1 cellular context compared by ENCODE assay signal in the genomic region with DNA sequence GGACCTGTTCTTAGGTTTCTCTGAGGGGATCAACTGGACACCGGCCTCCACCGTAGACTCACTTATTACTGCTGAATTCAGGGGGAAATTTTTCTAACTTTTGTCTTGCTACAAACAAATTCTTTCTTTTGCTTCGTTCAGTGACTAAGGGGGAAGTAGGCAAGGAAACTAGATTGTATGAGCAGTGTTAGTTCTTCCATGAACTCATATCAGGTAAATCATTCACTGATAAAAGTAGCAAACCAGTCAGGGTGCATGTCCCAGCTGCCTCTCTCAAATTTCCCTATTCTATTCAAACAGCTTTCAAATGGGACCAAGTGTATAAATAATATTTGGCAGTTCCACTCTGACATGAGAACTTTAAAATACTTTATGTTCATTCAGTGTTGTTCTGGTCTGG.
TF ChIP-seq lines count a peak whose summit lies in the region.

No MANE protein-coding gene starts in this region.

TF ChIP-seq in HepG2, 621 proteins besides CTCF, POLR2A, EP300 and RAD21:
- TF ChIP-seq FOXP1 (IDR thresholded peaks at IDR 0.05) (no peak), FOXP1 (CRISPR knock-in tag; IDR thresholded peaks at IDR 0.05) (no peak), SUZ12 (IDR thresholded peaks at IDR 0.05; ENCODE audit: low read depth, low read length) (no peak), TP53 (CRISPR knock-in tag; conservative IDR thresholded peaks at IDR 0.05) (no peak), BRF2 (CRISPR knock-in tag; IDR thresholded peaks at IDR 0.05) (no peak), KDM1A (CRISPR knock-in tag; IDR thresholded peaks at IDR 0.05) (no peak), CHD2 (IDR thresholded peaks at IDR 0.05; ENCODE audit: low read depth, low read length) (no peak), TFAP4 (IDR thresholded peaks at IDR 0.05; ENCODE audit: borderline replicate concordance, low read depth) (no peak), ZNF136 (CRISPR knock-in tag; IDR thresholded peaks at IDR 0.05; ENCODE audit: low read depth) (no peak), TRAFD1 (CRISPR knock-in tag; IDR thresholded peaks at IDR 0.05; ENCODE audit: borderline replicate concordance) (no peak), ZNF569 (CRISPR knock-in tag; IDR thresholded peaks at IDR 0.05; ENCODE audit: borderline replicate concordance) (no peak), ZNF792 (CRISPR knock-in tag; IDR thresholded peaks at IDR 0.05) (no peak), SMARCC2 (IDR thresholded peaks at IDR 0.05) (no peak)
- TF ChIP-seq, protein P1, sequence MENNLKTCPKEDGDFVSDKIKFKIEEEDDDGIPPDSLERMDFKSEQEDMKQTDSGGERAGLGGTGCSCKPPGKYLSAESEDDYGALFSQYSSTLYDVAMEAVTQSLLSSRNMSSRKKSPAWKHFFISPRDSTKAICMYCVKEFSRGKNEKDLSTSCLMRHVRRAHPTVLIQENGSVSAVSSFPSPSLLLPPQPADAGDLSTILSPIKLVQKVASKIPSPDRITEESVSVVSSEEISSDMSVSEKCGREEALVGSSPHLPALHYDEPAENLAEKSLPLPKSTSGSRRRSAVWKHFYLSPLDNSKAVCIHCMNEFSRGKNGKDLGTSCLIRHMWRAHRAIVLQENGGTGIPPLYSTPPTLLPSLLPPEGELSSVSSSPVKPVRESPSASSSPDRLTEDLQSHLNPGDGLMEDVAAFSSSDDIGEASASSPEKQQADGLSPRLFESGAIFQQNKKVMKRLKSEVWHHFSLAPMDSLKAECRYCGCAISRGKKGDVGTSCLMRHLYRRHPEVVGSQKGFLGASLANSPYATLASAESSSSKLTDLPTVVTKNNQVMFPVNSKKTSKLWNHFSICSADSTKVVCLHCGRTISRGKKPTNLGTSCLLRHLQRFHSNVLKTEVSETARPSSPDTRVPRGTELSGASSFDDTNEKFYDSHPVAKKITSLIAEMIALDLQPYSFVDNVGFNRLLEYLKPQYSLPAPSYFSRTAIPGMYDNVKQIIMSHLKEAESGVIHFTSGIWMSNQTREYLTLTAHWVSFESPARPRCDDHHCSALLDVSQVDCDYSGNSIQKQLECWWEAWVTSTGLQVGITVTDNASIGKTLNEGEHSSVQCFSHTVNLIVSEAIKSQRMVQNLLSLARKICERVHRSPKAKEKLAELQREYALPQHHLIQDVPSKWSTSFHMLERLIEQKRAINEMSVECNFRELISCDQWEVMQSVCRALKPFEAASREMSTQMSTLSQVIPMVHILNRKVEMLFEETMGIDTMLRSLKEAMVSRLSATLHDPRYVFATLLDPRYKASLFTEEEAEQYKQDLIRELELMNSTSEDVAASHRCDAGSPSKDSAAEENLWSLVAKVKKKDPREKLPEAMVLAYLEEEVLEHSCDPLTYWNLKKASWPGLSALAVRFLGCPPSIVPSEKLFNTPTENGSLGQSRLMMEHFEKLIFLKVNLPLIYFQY (CRISPR knock-in tag; IDR thresholded peaks at IDR 0.05; ENCODE audit: borderline replicate concordance), result no peak
- TF ChIP-seq, protein P2, sequence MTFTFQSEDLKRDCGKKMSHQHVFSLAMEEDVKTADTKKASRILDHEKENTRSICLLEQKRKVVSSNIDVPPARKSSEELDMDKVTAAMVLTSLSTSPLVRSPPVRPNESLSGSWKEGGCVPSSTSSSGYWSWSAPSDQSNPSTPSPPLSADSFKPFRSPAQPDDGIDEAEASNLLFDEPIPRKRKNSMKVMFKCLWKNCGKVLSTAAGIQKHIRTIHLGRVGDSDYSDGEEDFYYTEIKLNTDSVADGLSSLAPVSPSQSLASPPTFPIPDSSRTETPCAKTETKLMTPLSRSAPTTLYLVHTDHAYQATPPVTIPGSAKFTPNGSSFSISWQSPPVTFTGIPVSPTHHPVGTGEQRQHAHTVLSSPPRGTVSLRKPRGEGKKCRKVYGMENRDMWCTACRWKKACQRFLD (CRISPR knock-in tag; IDR thresholded peaks at IDR 0.05; ENCODE audit: borderline replicate concordance), result no peak
